ENCODE assay signal across 13 cellular contexts in the genomic region with DNA sequence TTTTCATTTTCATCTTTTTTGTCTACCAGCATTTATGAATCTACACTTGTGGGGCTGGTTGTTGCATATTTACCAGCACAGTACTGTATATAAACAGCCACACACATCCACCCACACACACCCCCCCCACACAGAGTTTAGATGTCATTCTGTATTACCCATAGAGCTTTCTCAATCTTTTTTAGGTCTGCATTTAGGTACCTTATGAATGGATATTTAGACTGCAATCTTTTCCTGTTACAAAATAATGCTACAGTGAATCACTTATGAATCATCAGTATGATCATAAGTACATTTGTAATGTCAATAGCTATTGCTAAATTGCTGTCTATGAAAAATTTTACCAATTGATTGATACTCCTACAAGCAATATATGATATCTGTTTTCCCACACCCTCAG.
A peak's percentile ranks its signal among the peaks of the same experiment; 100 is the strongest.
DNase-seq lines count a peak whose midpoint lies in the region; ATAC-seq and TF ChIP-seq lines count a peak whose summit lies in the region.
"Had no signal": no experiment of that assay in that cellular context is flagged by ENCODE, and none has a peak within 500 bp of the region (broad histone marks: within the 10 kb centered on the region; RNA-seq: fewer than 3 reads in every experiment).

No MANE protein-coding gene starts in this region.

- H3K9me3 Mint-ChIP-seq in activated naive CD4-positive, alpha-beta T cell treated with anti-CD3 and anti-CD28 coated beads for 36 hours, result peaks cover 1% of the 10 kb centered on the region
- peaks cover 3% of the 10 kb centered on the region for H3K9me3 Mint-ChIP-seq in stimulated activated naive CD8-positive, alpha-beta T cell treated with anti-CD3 and anti-CD28 coated beads, Interleukin-15, Interleukin-2, amounts not matched to agents 100 ng/mL and 50 ng/mL, for 24 hours
- H3K9me3 Mint-ChIP-seq in T-cell, result peaks cover 0 to 7% (median 0%) of the 10 kb centered on the region in 3 donors

- H3K4me3 Mint-ChIP-seq in activated naive CD4-positive, alpha-beta T cell treated with anti-CD3 and anti-CD28 coated beads for 36 hours, result no peak overlapping the region
- no peak overlapping the region for H3K4me3 Mint-ChIP-seq in stimulated activated naive CD8-positive, alpha-beta T cell treated with anti-CD3 and anti-CD28 coated beads, Interleukin-15, Interleukin-2, amounts not matched to agents 100 ng/mL and 50 ng/mL, for 24 hours
- H3K4me3 Mint-ChIP-seq in T-cell, result no peak overlapping the region

- DNase-seq in activated naive CD4-positive, alpha-beta T cell treated with anti-CD3 and anti-CD28 coated beads for 36 hours, result peak; percentile 67
- no peak for DNase-seq in activated naive CD4-positive, alpha-beta T cell (lab: John Stamatoyannopoulos, UW)
- DNase-seq in RWPE2 (ENCODE audit: low spot score) (no peak), fibroblast of mammary gland (ENCODE audit: low read depth) (peak; percentile 89), T-cell (no peak), NCI-H2029 (lab: John Stamatoyannopoulos, UW) (no peak)
- DNase-seq: foreskin melanocyte, testis had no signal

- ATAC-seq in RWPE2 (ENCODE audit: low read depth), result peak; percentile 70
- ATAC-seq in T-cell (replicated peaks in 1 of 4), result no peak
- no peak for ATAC-seq in GM21723 (IDR thresholded peaks at IDR 0.05; ENCODE audit: unreplicated experiment)
- ATAC-seq: GM12878 had no signal

- no peaks in the 10 kb centered on the region for H3K27me3 ChIP-seq in RWPE2 (ENCODE audit: insufficient read depth, poor library complexity, severe bottlenecking)
- H3K27me3 ChIP-seq: BLaER1 treated with 17β-estradiol and CSF1 and Interleukin-3, amounts not matched to agents 10 nM and 100 nM; testis had no signal

- TF ChIP-seq CTCF in RWPE2 (IDR thresholded peaks at IDR 0.05; ENCODE audit: poor library complexity, severe bottlenecking) (no peak), fibroblast of mammary gland (conservative IDR thresholded peaks at IDR 0.05; ENCODE audit: control insufficient read depth, insufficient read depth, low read depth, low read length) (no peak)

- no peaks in the 10 kb centered on the region for H3K36me3 ChIP-seq in RWPE2 (ENCODE audit: low read depth)
- H3K36me3 ChIP-seq: BLaER1 treated with 17β-estradiol and CSF1 and Interleukin-3, amounts not matched to agents 10 nM and 100 nM had no signal

- no peak overlapping the region for H3K4me3 ChIP-seq in RWPE2 (ENCODE audit: severe bottlenecking)
- no peak overlapping the region for H3K4me3 ChIP-seq in fibroblast of mammary gland (ENCODE audit: control insufficient read depth, low read depth, low read length)
- H3K4me3 ChIP-seq: BLaER1 treated with 17β-estradiol and CSF1 and Interleukin-3, amounts not matched to agents 10 nM and 100 nM; GM12878; testis had no signal

- H3K4me1 Mint-ChIP-seq in activated naive CD4-positive, alpha-beta T cell treated with anti-CD3 and anti-CD28 coated beads for 36 hours (ENCODE audit: low read depth), result peaks cover 36% of the 10 kb centered on the region
- peaks cover 51% of the 10 kb centered on the region for H3K4me1 Mint-ChIP-seq in stimulated activated naive CD8-positive, alpha-beta T cell treated with anti-CD3 and anti-CD28 coated beads, Interleukin-15, Interleukin-2, amounts not matched to agents 100 ng/mL and 50 ng/mL, for 24 hours (ENCODE audit: low read depth)
- H3K4me1 Mint-ChIP-seq in T-cell, result peaks cover 5 to 8% (median 7%) of the 10 kb centered on the region in 3 donors

- peak overlapping the region; percentile 84 for H3K27ac ChIP-seq in RWPE2 (ENCODE audit: poor library complexity, severe bottlenecking)
- H3K27ac ChIP-seq: testis had no signal

- no peaks in the 10 kb centered on the region for H3K9me3 ChIP-seq in RWPE2 (ENCODE audit: severe bottlenecking)
- H3K9me3 ChIP-seq: testis had no signal

- H3K27ac Mint-ChIP-seq in activated naive CD4-positive, alpha-beta T cell treated with anti-CD3 and anti-CD28 coated beads for 36 hours, result peak overlapping the region; percentile 15
- peak overlapping the region; percentile 69 for H3K27ac Mint-ChIP-seq in stimulated activated naive CD8-positive, alpha-beta T cell treated with anti-CD3 and anti-CD28 coated beads, Interleukin-15, Interleukin-2, amounts not matched to agents 100 ng/mL and 50 ng/mL, for 24 hours
- H3K27ac Mint-ChIP-seq in T-cell, result no peak overlapping the region
- H3K27ac Mint-ChIP-seq: activated naive CD4-positive, alpha-beta T cell treated with anti-CD3 and anti-CD28 coated beads, Interleukin-2, amount 50 U/mL, for 72 hours had no signal

- peaks cover 2% of the 10 kb centered on the region for H3K27me3 Mint-ChIP-seq in activated naive CD4-positive, alpha-beta T cell treated with anti-CD3 and anti-CD28 coated beads for 36 hours (ENCODE audit: low read depth)
- no peaks in the 10 kb centered on the region for H3K27me3 Mint-ChIP-seq in stimulated activated naive CD8-positive, alpha-beta T cell treated with anti-CD3 and anti-CD28 coated beads, Interleukin-15, Interleukin-2, amounts not matched to agents 100 ng/mL and 50 ng/mL, for 24 hours
- no peaks in the 10 kb centered on the region for H3K27me3 Mint-ChIP-seq in T-cell

- peaks cover 49% of the 10 kb centered on the region for H3K4me1 ChIP-seq in RWPE2 (ENCODE audit: insufficient read depth, poor library complexity, severe bottlenecking)
- H3K4me1 ChIP-seq: testis had no signal

- peaks cover 7% of the 10 kb centered on the region for H3K36me3 Mint-ChIP-seq in activated naive CD4-positive, alpha-beta T cell treated with anti-CD3 and anti-CD28 coated beads for 36 hours (ENCODE audit: low read depth)
- H3K36me3 Mint-ChIP-seq in stimulated activated naive CD8-positive, alpha-beta T cell treated with anti-CD3 and anti-CD28 coated beads, Interleukin-15, Interleukin-2, amounts not matched to agents 100 ng/mL and 50 ng/mL, for 24 hours (ENCODE audit: low read depth), result peaks cover 5% of the 10 kb centered on the region
- H3K36me3 Mint-ChIP-seq in T-cell, result peaks cover 13% of the 10 kb centered on the region

- CTCF ChIA-PET in activated naive CD4-positive, alpha-beta T cell treated with anti-CD3 and anti-CD28 coated beads for 36 hours (lab: Charles Lee), result interaction anchor here (0.6 kb wide), 2 partner anchors 22 to 129 kb away, joined by 4 to 5 read pairs; no protein-coding TSS in a partner anchor
- CTCF ChIA-PET in T-cell (lab: Charles Lee), result no interaction called here

- POLR2A ChIA-PET in T-cell (lab: Charles Lee), result no interaction called here

- intact Hi-C loops in activated naive CD4-positive, alpha-beta T cell treated with anti-CD3 and anti-CD28 coated beads for 36 hours (cut with micrococcal nuclease), result loop anchor here (5.0 to 10.0 kb wide), 4 partner anchors 46 to 902 kb away; no protein-coding TSS in a partner anchor

Comparison
In these comparisons a context has a peak if more than half of its experiments do, and no peak if none do; other contexts are left out.
1. DNase-seq: peak in activated naive CD4-positive, alpha-beta T cell treated with anti-CD3 and anti-CD28 coated beads for 36 hours (single experiment) and fibroblast of mammary gland (single experiment); none in activated naive CD4-positive, alpha-beta T cell (0 of 4), RWPE2 (single experiment), T-cell (0 of 34) and NCI-H2029 (single experiment).
2. H3K27ac Mint-ChIP-seq: peak in activated naive CD4-positive, alpha-beta T cell treated with anti-CD3 and anti-CD28 coated beads for 36 hours (single experiment) and stimulated activated naive CD8-positive, alpha-beta T cell treated with anti-CD3 and anti-CD28 coated beads, Interleukin-15, Interleukin-2, amounts not matched to agents 100 ng/mL and 50 ng/mL, for 24 hours (single experiment); none in T-cell (0 of 2).